Comparison of ENCODE assay signal across 8 cellular contexts in the genomic region with DNA sequence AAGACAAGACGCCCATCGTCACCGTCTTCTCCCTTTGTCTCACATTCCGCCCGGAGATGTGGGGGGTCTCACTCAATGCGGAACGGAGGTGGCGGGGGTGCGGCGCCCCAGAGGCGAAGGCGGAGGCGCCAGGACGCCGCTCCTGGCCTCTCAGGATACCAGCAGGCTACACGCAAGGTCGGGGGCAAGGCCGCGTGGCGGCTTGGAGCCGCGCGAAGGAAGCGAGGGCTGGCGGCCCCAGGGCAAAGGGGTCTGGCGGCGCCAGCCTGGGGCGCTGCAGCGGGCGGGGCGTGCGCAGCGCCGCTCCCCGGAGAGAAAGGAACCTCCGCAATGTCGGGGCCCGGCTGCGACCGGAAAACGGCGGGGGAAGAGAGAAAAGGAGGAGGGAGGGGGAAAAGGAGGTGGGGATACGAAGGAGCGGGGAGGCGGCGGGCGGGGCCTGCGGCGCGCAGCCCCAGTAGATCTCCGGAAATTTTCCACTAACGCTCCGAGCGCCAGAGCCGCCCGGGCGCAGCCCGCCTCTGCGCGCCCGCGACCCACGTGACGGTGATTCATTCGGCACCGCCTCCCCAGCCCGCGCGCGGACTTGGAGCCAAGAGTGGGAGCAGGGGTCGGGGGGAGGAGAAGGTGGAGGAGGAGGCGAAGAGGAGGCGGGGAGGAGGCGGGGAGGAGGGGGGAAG. TPM values are rescaled to one million over a fixed set of nuclear protein-coding genes. Genes with fewer than 3 reads are reported as not detected.
DNase-seq lines count a peak whose midpoint lies in the region; ATAC-seq, FAIRE-seq and TF ChIP-seq lines count a peak whose summit lies in the region.

No MANE protein-coding gene starts in this region.

- no peaks in the 10 kb centered on the region for H3K36me3 ChIP-seq in HUES48 (ENCODE audit: control insufficient read depth, insufficient read depth, low read length)

- peaks cover 20% of the 10 kb centered on the region for H3K4me1 Mint-ChIP-seq in endothelial cell (ENCODE audit: unreplicated experiment)

- peak overlapping the region; percentile 99 for H3K27ac ChIP-seq in HUES48 (ENCODE audit: low read depth, low read length)

- peak; percentile 70 for ATAC-seq in GM21423 (IDR thresholded peaks at IDR 0.05; ENCODE audit: unreplicated experiment)

- H3K4me3 ChIP-seq in HUES48 (ENCODE audit: low read depth, low read length) = peak overlapping the region; percentile 92

- H3K27ac Mint-ChIP-seq in endothelial cell (ENCODE audit: unreplicated experiment) = peak overlapping the region; percentile 80

- peaks cover 3% of the 10 kb centered on the region for H3K27me3 Mint-ChIP-seq in endothelial cell (ENCODE audit: unreplicated experiment)

- H3K9ac ChIP-seq in HUES48 (ENCODE audit: low read depth, low read length) = peak overlapping the region; percentile 94

- peak overlapping the region; percentile 89 for H3K4me3 Mint-ChIP-seq in endothelial cell (ENCODE audit: unreplicated experiment)

- TF ChIP-seq CTCF in D721Med (IDR thresholded peaks at IDR 0.05; ENCODE audit: insufficient read depth, missing control alignments) (no peak), endothelial cell (IDR thresholded peaks at IDR 0.05; ENCODE audit: unreplicated experiment) (no peak)

- no peaks in the 10 kb centered on the region for H3K9me3 ChIP-seq in HUES48 (ENCODE audit: control insufficient read depth, insufficient read depth, low read length)

- no peak for FAIRE-seq in D721Med (lab: Jason Lieb, UNC)

- H3K27me3 ChIP-seq in HUES48 (ENCODE audit: control insufficient read depth, insufficient read depth, low read length) = no peaks in the 10 kb centered on the region

- DNase-seq in D721Med (ENCODE audit: insufficient read length, low spot score) (peak; percentile 27), NOMO-1 treated with dmso at 0.1 percent for 144 hours (lab: John Stamatoyannopoulos, UW; ENCODE audit: unreplicated experiment) (peak; percentile 96), endothelial cell (ENCODE audit: low spot score) (peak; percentile 89), middle frontal gyrus (ENCODE audit: extremely low spot score, low spot score) (peak; percentile 93)
- DNase-seq in activated CD8-positive, alpha-beta memory T cell treated with anti-CD3 and anti-CD28 coated beads, Interleukin-2, amount 50 U/mL, for 4 hours = peak; percentile 95
- DNase-seq in stimulated activated CD8-positive, alpha-beta memory T cell treated with anti-CD3 and anti-CD28 coated beads, Interleukin-2, amount 100 ng/mL, for 1 hour (ENCODE audit: low read depth in 2 of 2) = peak; percentile 88 to 91

- no peaks in the 10 kb centered on the region for H3K9me3 Mint-ChIP-seq in endothelial cell (ENCODE audit: unreplicated experiment)

- no peaks in the 10 kb centered on the region for H3K36me3 Mint-ChIP-seq in endothelial cell (ENCODE audit: low read depth, unreplicated experiment)

- peaks cover 47% of the 10 kb centered on the region for H3K4me1 ChIP-seq in HUES48 (ENCODE audit: control insufficient read depth, insufficient read depth, low read length)

RNA-seq across cellular contexts. Expression of a gene that starts 10.5 kb away (rescaled TPM):
- 249 TPM for total RNA-seq in endothelial cell (ENCODE audit: unreplicated experiment)

Comparison
In these comparisons a context has a peak if more than half of its experiments do, and no peak if none do; other contexts are left out.
1. Peak in every context shown above with its lines: DNase-seq, ATAC-seq, H3K4me3 ChIP-seq and H3K27ac ChIP-seq.
2. DNase-seq: peak in every context shown above with its lines; median percentile 96 in NOMO-1 treated with dmso at 0.1 percent for 144 hours; 95 in activated CD8-positive, alpha-beta memory T cell treated with anti-CD3 and anti-CD28 coated beads, Interleukin-2, amount 50 U/mL, for 4 hours; 93 in middle frontal gyrus; 90 in stimulated activated CD8-positive, alpha-beta memory T cell treated with anti-CD3 and anti-CD28 coated beads, Interleukin-2, amount 100 ng/mL, for 1 hour; 89 in endothelial cell; 27 in D721Med.